In genomic region chr1:8326265-8326664, GRCh38 we compare ENCODE assay signal across 27 cellular contexts.
"Had no signal": no experiment of that assay in that cellular context is flagged by ENCODE, and none has a peak within 500 bp of the region (broad histone marks: within the 10 kb centered on the region; RNA-seq: fewer than 3 reads in every experiment).

No MANE protein-coding gene starts in this region.

- H3K27ac ChIP-seq: stomach, suprapubic skin, testis, thoracic aorta, thyroid gland, tibial artery, tibial nerve, transverse colon, upper lobe of left lung, upper lobe of right lung, uterus, vagina had no signal

- H3K4me3 ChIP-seq: stomach, suprapubic skin, testis, thoracic aorta, thyroid gland, tibial artery, tibial nerve, transverse colon, upper lobe of left lung, upper lobe of right lung, uterus, vagina had no signal

- H3K36me3 ChIP-seq: suprapubic skin, thoracic aorta, thyroid gland, transverse colon, upper lobe of right lung, uterus, vagina had no signal

- H3K9me3 ChIP-seq: stomach, suprapubic skin, testis, thoracic aorta, thyroid gland, tibial artery, tibial nerve, transverse colon, upper lobe of left lung, upper lobe of right lung, uterus, vagina had no signal

- H3K27me3 ChIP-seq: stomach, suprapubic skin, testis, thyroid gland, tibial artery, tibial nerve, transverse colon, upper lobe of left lung, upper lobe of right lung, uterus, vagina had no signal

- DNase-seq: stimulated activated CD4-positive, alpha-beta T cell treated with anti-CD3 and anti-CD28 coated beads, Interleukin-2, amount 100 ng/mL, for 48 hours; stimulated activated CD4-positive, alpha-beta T cell treated with anti-CD3 and anti-CD28 coated beads, Interleukin-4, amount 100 ng/mL, for 1 hour; stimulated activated CD4-positive, alpha-beta T cell treated with anti-CD3 and anti-CD28 coated beads, Interleukin-4, amount 100 ng/mL, for 24 hours; stimulated activated CD4-positive, alpha-beta T cell treated with anti-CD3 and anti-CD28 coated beads, Interleukin-4, amount 100 ng/mL, for 4 hours; stimulated activated CD8-positive, alpha-beta memory T cell treated with anti-CD3 and anti-CD28 coated beads, Interleukin-4, amount 100 ng/mL, for 48 hours; stimulated activated naive B cell treated with anti-CD40 and anti-IgM and Interleukin-4, amounts not matched to agents 10 μg/mL and 1 μg/mL and 100 μg/mL, for 72 hours; stimulated activated naive CD4-positive, alpha-beta T cell; stimulated activated naive CD4-positive, alpha-beta T cell treated with Interleukin-2 at 50 U/mL for 16 hours; stimulated activated naive CD8-positive, alpha-beta T cell treated with anti-CD3 and anti-CD28 coated beads, Interleukin-15, amount 100 ng/mL, for 72 hours; stimulated activated naive CD8-positive, alpha-beta T cell treated with anti-CD3 and anti-CD28 coated beads, Interleukin-15, Interleukin-2, amounts not matched to agents 100 U/mL and 50 U/mL, for 24 hours; stomach; substantia nigra; testis; thyroid gland; tibial artery; transverse colon; trophoblast cell; upper lobe of left lung; upper lobe of right lung; uterus had no signal

- H3K4me1 ChIP-seq: stomach, suprapubic skin, thyroid gland, tibial nerve, transverse colon, upper lobe of left lung, upper lobe of right lung, uterus, vagina had no signal

- FAIRE-seq: urothelium cell line had no signal

- ATAC-seq: stimulated activated effector memory CD8-positive, alpha-beta T cell treated with anti-CD3 and anti-CD28 coated beads, Interleukin-12 subunit alpha, Interleukin-12 subunit beta, amount 100 ng/mL, for 72 hours; stimulated activated memory B cell treated with anti-CD40 and anti-IgM and Interleukin-4, amounts not matched to agents 10 μg/mL and 1 μg/mL and 100 μg/mL, for 72 hours; stimulated activated naive B cell treated with anti-CD40 and anti-IgM and Interleukin-4, amounts not matched to agents 10 μg/mL and 1 μg/mL and 100 μg/mL, for 72 hours; stimulated activated naive CD8-positive, alpha-beta T cell treated with anti-CD3 and anti-CD28 coated beads, Interleukin-15, amount 100 ng/mL, for 72 hours; stimulated activated naive CD8-positive, alpha-beta T cell treated with anti-CD3 and anti-CD28 coated beads, Interleukin-15, Interleukin-2, amounts not matched to agents 100 U/mL and 50 U/mL, for 24 hours; upper lobe of right lung had no signal
